ENCODE assay signal across 8 cellular contexts in genomic region chr16:10180771-10181163, GRCh38. TPM values are rescaled to one million over a fixed set of nuclear protein-coding genes. Genes with fewer than 3 reads are reported as not detected.
A peak's percentile ranks its signal among the peaks of the same experiment; 100 is the strongest.
DNase-seq lines count a peak whose midpoint lies in the region; ATAC-seq and TF ChIP-seq lines count a peak whose summit lies in the region.

No MANE protein-coding gene starts in this region.

- peaks cover 5 to 19% (median 15%) of the 10 kb centered on the region in 4 donors for H3K4me1 Mint-ChIP-seq in naive thymus-derived CD8-positive, alpha-beta T cell

- H3K36me3 ChIP-seq in OCI-LY7 (ENCODE audit: insufficient read depth, low read length) (no peaks in the 10 kb centered on the region), esophagus (ENCODE audit: control insufficient read depth in 2 of 2, insufficient read depth in 2 of 2, low read length in 1 of 2) (no peaks in the 10 kb centered on the region)

- ATAC-seq in naive thymus-derived CD8-positive, alpha-beta T cell: no peak

- BruUV-seq in OCI-LY7 (replicated peaks; lab: Mats Ljungman, UMichigan): no TSS peak

- CTCF ChIA-PET in GM10248 (lab: Yijun Ruan, JAX): interaction anchor here (1.0 to 3.6 kb wide), 16 partner anchors 8 to 1613 kb away, joined by 3 to 21 read pairs (median 4); no protein-coding TSS in a partner anchor
- CTCF ChIA-PET in OCI-LY7 (lab: Charles Lee; ENCODE audit: unreplicated experiment): no interaction called here

- peak; percentile 57 for DNase-seq in GM10248 (ENCODE audit: extremely low spot score)
- DNase-seq in OCI-LY7 (ENCODE audit: low spot score): peak; percentile 20
- peak in 31 of 56 donors; percentile 4 to 64 (median 29) for DNase-seq in nucleus accumbens (lab: John Stamatoyannopoulos, UW)
- no peak for DNase-seq in GM19240 (ENCODE audit: insufficient read length, low spot score)
- DNase-seq in naive thymus-derived CD8-positive, alpha-beta T cell: no peak
- DNase-seq in HPDE6-E6E7 (ENCODE audit: extremely low spot score): no peak
- DNase-seq in SIG-M5 treated with dmso at 0.1 percent for 504 hours (lab: John Stamatoyannopoulos, UW; ENCODE audit: unreplicated experiment): no peak

- H3K9me2 ChIP-seq in OCI-LY7 (ENCODE audit: insufficient read depth, low read length): no peaks in the 10 kb centered on the region

- no peaks in the 10 kb centered on the region for H3K79me2 ChIP-seq in OCI-LY7 (ENCODE audit: insufficient read depth, low read depth, low read length)

- H3K9me3 Mint-ChIP-seq in naive thymus-derived CD8-positive, alpha-beta T cell: peaks cover 0 to 4% (median 0%) of the 10 kb centered on the region in 9 donors

- no peaks in the 10 kb centered on the region for H3K4me1 ChIP-seq in OCI-LY7 (ENCODE audit: insufficient read depth, low read length, poor library complexity, severe bottlenecking)
- peaks cover 0 to 8% of the 10 kb centered on the region in 2 donors for H3K4me1 ChIP-seq in esophagus (ENCODE audit: control insufficient read depth in 2 of 2, insufficient read depth in 2 of 2, low read length in 1 of 2)

- H3K36me3 Mint-ChIP-seq in naive thymus-derived CD8-positive, alpha-beta T cell: peaks cover 0 to 2% (median 0%) of the 10 kb centered on the region in 3 donors

- H4K20me1 ChIP-seq in OCI-LY7 (ENCODE audit: insufficient read depth, low read length): no peaks in the 10 kb centered on the region

- H3K27ac Mint-ChIP-seq in naive thymus-derived CD8-positive, alpha-beta T cell: no peak overlapping the region

- no peak overlapping the region for H2AFZ ChIP-seq in OCI-LY7 (ENCODE audit: low read length)

- POLR2A ChIA-PET in GM10248 (lab: Yijun Ruan, JAX) (no interaction called here), OCI-LY7 (lab: Charles Lee) (no interaction called here)
- POLR2A ChIA-PET in naive thymus-derived CD8-positive, alpha-beta T cell (lab: Charles Lee): no interaction called here

- H3K4me2 ChIP-seq in OCI-LY7 (ENCODE audit: low read length): no peak overlapping the region

- TF ChIP-seq CTCF in GM10248 (IDR thresholded peaks at IDR 0.05; ENCODE audit: control extremely low read depth, extremely low read depth, low read depth, missing control alignments) (peak; percentile 40), OCI-LY7 (conservative IDR thresholded peaks at IDR 0.05; ENCODE audit: low read length) (peak; percentile 66)

- peaks cover 0 to 3% of the 10 kb centered on the region in 2 donors for H3K27me3 ChIP-seq in esophagus (ENCODE audit: control insufficient read depth in 1 of 2, insufficient read depth in 2 of 2, low read length in 2 of 2)

- WGBS in esophagus, 2 donors: 4 to 5% methylated on average over 23 to 24 of the region's 24 CpGs

- peak overlapping the region in 4 of 10 donors; percentile 4 to 57 (median 38) for H3K4me3 Mint-ChIP-seq in naive thymus-derived CD8-positive, alpha-beta T cell

- H3K9me3 ChIP-seq in OCI-LY7 (ENCODE audit: low read length) (no peaks in the 10 kb centered on the region), esophagus (ENCODE audit: control insufficient read depth in 2 of 2, insufficient read depth in 1 of 2, low read depth in 1 of 2, low read length in 1 of 2) (no peaks in the 10 kb centered on the region)

- H3K4me3 ChIP-seq in OCI-LY7 (ENCODE audit: low read depth, low read length, poor library complexity, severe bottlenecking) (no peak overlapping the region), esophagus (ENCODE audit: low read depth in 1 of 2, low read length in 2 of 2) (peak overlapping the region; percentile 4 to 26)

- intact Hi-C loops in OCI-LY7 (cut with micrococcal nuclease; ENCODE audit: unreplicated experiment): no loop called here

- H3K27ac ChIP-seq in OCI-LY7 (ENCODE audit: low read depth, low read length, poor library complexity, severe bottlenecking): no peak overlapping the region
- H3K27ac ChIP-seq in esophagus (ENCODE audit: low read depth in 2 of 2, low read length in 1 of 2): peak overlapping the region in 1 of 2 donors; percentile 8

- H3K27me3 Mint-ChIP-seq in naive thymus-derived CD8-positive, alpha-beta T cell: peaks cover 26 to 66% (median 40%) of the 10 kb centered on the region in 5 donors

RNA-seq across cellular contexts. Expression of gene GRIN2A, which starts 1.5 kb away (rescaled TPM):
- total RNA-seq in OCI-LY7 (2014; rRNA removed; shearing (Covaris generic)): not detected in 2 replicates
- not detected in 2 replicates for total RNA-seq in OCI-LY7 (2022)
- polyA plus RNA-seq in esophagus: under 1 TPM; 0.02 to 0.04 TPM
- total RNA-seq in naive thymus-derived CD8-positive, alpha-beta T cell: not detected
- not detected for polyA plus RNA-seq in naive thymus-derived CD8-positive, alpha-beta T cell

Comparison
In these comparisons a context has a peak if more than half of its experiments do, and no peak if none do; other contexts are left out.
1. DNase-seq: peak in GM10248 (single experiment), OCI-LY7 (single experiment) and nucleus accumbens (31 of 56); none in GM19240 (single experiment), naive thymus-derived CD8-positive, alpha-beta T cell (0 of 10), HPDE6-E6E7 (single experiment) and SIG-M5 treated with dmso at 0.1 percent for 504 hours (single experiment).